ENCODE assay signal across 1 cellular context in genomic region chr18:47756364-47757016, GRCh38.
A peak's percentile ranks its signal among the peaks of the same experiment; 100 is the strongest.
TF ChIP-seq lines count a peak whose summit lies in the region.

No MANE protein-coding gene starts in this region.

TF ChIP-seq in H1, 55 proteins besides CTCF, POLR2A, EP300 and RAD21 (continued from another document):
- TF ChIP-seq CHD7 (IDR thresholded peaks at IDR 0.05; ENCODE audit: insufficient replicate concordance, low read length) (no peak), EGR1 (IDR thresholded peaks at IDR 0.05; ENCODE audit: borderline replicate concordance, low read depth, low read length) (no peak), CBX5 (IDR thresholded peaks at IDR 0.05; ENCODE audit: low read depth, low read length) (no peak), TAF7 (optimal IDR thresholded peaks at IDR 0.05; ENCODE audit: borderline replicate concordance, low read depth, low read length) (no peak), TEAD4 (IDR thresholded peaks at IDR 0.05; ENCODE audit: low read depth, low read length) (peak; percentile 82), YY1 (IDR thresholded peaks at IDR 0.05; ENCODE audit: low read depth, low read length) (no peak), CHD1 (IDR thresholded peaks at IDR 0.05; ENCODE audit: low read depth, low read length) (no peak)
